10 cellular contexts compared by ENCODE assay signal in the genomic region with DNA sequence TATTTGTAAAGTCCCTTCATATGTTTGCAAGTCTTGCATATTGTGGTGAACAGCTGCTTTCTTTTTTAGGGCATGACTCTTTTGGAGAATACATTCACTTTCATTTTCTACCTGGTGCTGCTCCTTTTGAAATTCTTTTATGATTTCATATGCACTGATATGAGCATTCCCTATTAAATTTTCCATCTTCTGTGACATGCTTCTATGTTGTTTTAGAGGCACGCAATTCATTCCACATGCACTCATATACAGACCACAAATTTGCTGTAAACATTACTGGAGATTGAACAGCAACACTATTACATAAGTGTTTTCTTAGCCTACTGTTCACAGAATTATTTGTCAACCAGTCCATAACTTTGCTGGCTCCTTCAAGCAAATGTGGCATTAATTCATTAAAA.
DNase-seq lines count a peak whose midpoint lies in the region; ATAC-seq and TF ChIP-seq lines count a peak whose summit lies in the region.
"Had no signal": no experiment of that assay in that cellular context is flagged by ENCODE, and none has a peak within 500 bp of the region (broad histone marks: within the 10 kb centered on the region; RNA-seq: fewer than 3 reads in every experiment).

No MANE protein-coding gene starts in this region.

- CTCF ChIA-PET in activated CD4-positive, alpha-beta T cell treated with anti-CD3 and anti-CD28 coated beads, Interleukin-2, amount 10 ng/mL, durations not matched to agents 7 days and 5 days (lab: Charles Lee) = interaction anchor here (0.6 to 1.7 kb wide), 3 partner anchors 11 to 140 kb away, joined by 3 to 6 read pairs (median 4); no protein-coding TSS in a partner anchor
- CTCF ChIA-PET in RWPE1 (lab: Yijun Ruan, JAX) = no interaction called here

- POLR2A ChIA-PET in activated CD4-positive, alpha-beta T cell treated with anti-CD3 and anti-CD28 coated beads, Interleukin-2, amount 10 ng/mL, durations not matched to agents 7 days and 5 days (lab: Charles Lee) = no interaction called here
- POLR2A ChIA-PET in RWPE1 (lab: Yijun Ruan, JAX; ENCODE audit: low non-redundant PET) = no interaction called here

- no peak for DNase-seq in activated CD4-positive, alpha-beta T cell treated with anti-CD3 and anti-CD28 coated beads, Interleukin-2, amount 10 ng/mL, durations not matched to agents 7 days and 5 days
- DNase-seq in activated CD4-positive, alpha-beta T cell treated with anti-CD3 and anti-CD28 coated beads, Interleukin-2, amount 50 U/mL, for 4 hours = no peak
- no peak for DNase-seq in T-helper 17 cell
- DNase-seq in natural killer cell treated with Interleukin-12 subunit alpha and Interleukin-12 subunit beta and Interleukin-15 and Interleukin-18, amount 100 ng/mL, for 72 hours (ENCODE audit: low spot score) = no peak
- DNase-seq in posterior cingulate gyrus = no peak
- no peak for DNase-seq in ACHN
- no peak for DNase-seq in RWPE1 (ENCODE audit: low spot score)
- DNase-seq: colonic mucosa, NCI-H1105 treated with DMSO at 0.1 percent for 48 hours had no signal

- peak overlapping the region; percentile 73 for H3K27ac Mint-ChIP-seq in activated CD4-positive, alpha-beta T cell treated with anti-CD3 and anti-CD28 coated beads, Interleukin-2, amount 10 ng/mL, durations not matched to agents 7 days and 5 days
- H3K27ac Mint-ChIP-seq in T-helper 17 cell = peak overlapping the region; percentile 6
- H3K27ac Mint-ChIP-seq in natural killer cell treated with Interleukin-12 subunit alpha and Interleukin-12 subunit beta and Interleukin-15 and Interleukin-18, amount 100 ng/mL, for 72 hours = peak overlapping the region; percentile 68 to 87

- in situ Hi-C loops in ACHN (cut with HindIII; ENCODE audit: low pct_ligation_motif_present, low pct_unique_long_range_greater_than_20kb, low sequenced_read_pairs) = no loop called here

- intact Hi-C loops in posterior cingulate gyrus (cut with DNase I) = no loop called here

- no peaks in the 10 kb centered on the region for H3K9me3 ChIP-seq in T-helper 17 cell (ENCODE audit: control insufficient read depth, low read length, poor library complexity, severe bottlenecking)
- H3K9me3 ChIP-seq: colonic mucosa had no signal

- no peak overlapping the region for H3K27ac ChIP-seq in RWPE1
- H3K27ac ChIP-seq: colonic mucosa had no signal

- no peak for TF ChIP-seq CTCF in RWPE1 (conservative IDR thresholded peaks at IDR 0.05; ENCODE audit: low read depth)

- ATAC-seq in GM21619 (IDR thresholded peaks at IDR 0.05; ENCODE audit: unreplicated experiment) (peak; percentile 81), T-helper 17 cell (no peak)
- peak; percentile 31 to 75 for ATAC-seq in natural killer cell treated with Interleukin-12 subunit alpha and Interleukin-12 subunit beta and Interleukin-15 and Interleukin-18, amount 100 ng/mL, for 72 hours

- H3K9me3 Mint-ChIP-seq in activated CD4-positive, alpha-beta T cell treated with anti-CD3 and anti-CD28 coated beads, Interleukin-2, amount 10 ng/mL, durations not matched to agents 7 days and 5 days = peaks cover 20% of the 10 kb centered on the region
- peaks cover 3% of the 10 kb centered on the region for H3K9me3 Mint-ChIP-seq in natural killer cell treated with Interleukin-12 subunit alpha and Interleukin-12 subunit beta and Interleukin-15 and Interleukin-18, amount 100 ng/mL, for 72 hours

- H3K4me3 Mint-ChIP-seq in activated CD4-positive, alpha-beta T cell treated with anti-CD3 and anti-CD28 coated beads, Interleukin-2, amount 10 ng/mL, durations not matched to agents 7 days and 5 days = no peak overlapping the region
- H3K4me3 Mint-ChIP-seq in T-helper 17 cell = peak overlapping the region; percentile 74
- H3K4me3 Mint-ChIP-seq in natural killer cell treated with Interleukin-12 subunit alpha and Interleukin-12 subunit beta and Interleukin-15 and Interleukin-18, amount 100 ng/mL, for 72 hours = peak overlapping the region; percentile 60

- peaks cover 7% of the 10 kb centered on the region for H3K36me3 Mint-ChIP-seq in activated CD4-positive, alpha-beta T cell treated with anti-CD3 and anti-CD28 coated beads, Interleukin-2, amount 10 ng/mL, durations not matched to agents 7 days and 5 days (ENCODE audit: low read depth)
- no peaks in the 10 kb centered on the region for H3K36me3 Mint-ChIP-seq in T-helper 17 cell (ENCODE audit: low read depth)
- no peaks in the 10 kb centered on the region for H3K36me3 Mint-ChIP-seq in natural killer cell treated with Interleukin-12 subunit alpha and Interleukin-12 subunit beta and Interleukin-15 and Interleukin-18, amount 100 ng/mL, for 72 hours

- no peaks in the 10 kb centered on the region for H3K27me3 Mint-ChIP-seq in activated CD4-positive, alpha-beta T cell treated with anti-CD3 and anti-CD28 coated beads, Interleukin-2, amount 10 ng/mL, durations not matched to agents 7 days and 5 days
- no peaks in the 10 kb centered on the region for H3K27me3 Mint-ChIP-seq in T-helper 17 cell
- H3K27me3 Mint-ChIP-seq in natural killer cell treated with Interleukin-12 subunit alpha and Interleukin-12 subunit beta and Interleukin-15 and Interleukin-18, amount 100 ng/mL, for 72 hours = no peaks in the 10 kb centered on the region

- H3K4me1 Mint-ChIP-seq in activated CD4-positive, alpha-beta T cell treated with anti-CD3 and anti-CD28 coated beads, Interleukin-2, amount 10 ng/mL, durations not matched to agents 7 days and 5 days = peaks cover 19% of the 10 kb centered on the region
- H3K4me1 Mint-ChIP-seq in T-helper 17 cell = peaks cover 14% of the 10 kb centered on the region
- H3K4me1 Mint-ChIP-seq in natural killer cell treated with Interleukin-12 subunit alpha and Interleukin-12 subunit beta and Interleukin-15 and Interleukin-18, amount 100 ng/mL, for 72 hours (ENCODE audit: low read depth in 2 of 2) = peaks cover 10 to 18% of the 10 kb centered on the region in 2 donors

Comparison
In these comparisons a context has a peak if more than half of its experiments do, and no peak if none do; other contexts are left out.
1. H3K27ac Mint-ChIP-seq: peak in every context shown above with its lines; median percentile 78 in natural killer cell treated with Interleukin-12 subunit alpha and Interleukin-12 subunit beta and Interleukin-15 and Interleukin-18, amount 100 ng/mL, for 72 hours; 73 in activated CD4-positive, alpha-beta T cell treated with anti-CD3 and anti-CD28 coated beads, Interleukin-2, amount 10 ng/mL, durations not matched to agents 7 days and 5 days; 6 in T-helper 17 cell.